ENCODE assay signal across 23 cellular contexts in genomic region chr20:34355427-34355826, GRCh38.
"Had no signal": no experiment of that assay in that cellular context is flagged by ENCODE, and none has a peak within 500 bp of the region (broad histone marks: within the 10 kb centered on the region; RNA-seq: fewer than 3 reads in every experiment).

No MANE protein-coding gene starts in this region.

- H3K27ac ChIP-seq: adrenal gland, esophagus squamous epithelium, prostate gland, right atrium auricular region, skin epidermis, suprapubic skin, transverse colon, uterus had no signal

- H3K36me3 ChIP-seq: adrenal gland, esophagus squamous epithelium, prostate gland, right atrium auricular region, suprapubic skin, transverse colon, uterus had no signal

- H3K27ac Mint-ChIP-seq: activated B cell treated with CpG ODN at 0.5 μM for 24 hours; activated CD4-positive, alpha-beta memory T cell treated with anti-CD3 and anti-CD28 coated beads for 36 hours; activated naive CD4-positive, alpha-beta T cell treated with anti-CD3 and anti-CD28 coated beads, Interleukin-2, amount 50 U/mL, for 72 hours; activated T-helper 1 cell treated with anti-CD3 and anti-CD28 coated beads, Interleukin-12 subunit alpha, Interleukin-12 subunit beta, Interleukin-2, Interleukin-4 antibody, amounts not matched to agents 30 ng/mL and 10 ng/mL and 1 ng/mL, durations not matched to agents 14 hours and 24 hours and 36 hours; effector memory CD8-positive, alpha-beta T cell; immature natural killer cell; natural killer cell treated with Interleukin-12 subunit alpha and Interleukin-12 subunit beta and Interleukin-15 and Interleukin-18, amount 100 ng/mL, for 72 hours; stimulated activated naive CD8-positive, alpha-beta T cell treated with anti-CD3 and anti-CD28 coated beads, Interleukin-15, Interleukin-2, amounts not matched to agents 100 ng/mL and 50 ng/mL, for 24 hours had no signal

- H3K4me1 Mint-ChIP-seq: activated B cell treated with CpG ODN at 0.5 μM for 24 hours had no signal

- H3K36me3 Mint-ChIP-seq: activated CD4-positive, alpha-beta memory T cell treated with anti-CD3 and anti-CD28 coated beads for 36 hours; activated naive CD4-positive, alpha-beta T cell treated with anti-CD3 and anti-CD28 coated beads, Interleukin-2, amount 50 U/mL, for 72 hours; immature natural killer cell; natural killer cell treated with Interleukin-12 subunit alpha and Interleukin-12 subunit beta and Interleukin-15 and Interleukin-18, amount 100 ng/mL, for 72 hours had no signal

- H3K27me3 ChIP-seq: adrenal gland, esophagus squamous epithelium, right atrium auricular region, suprapubic skin, transverse colon, uterus had no signal

- FAIRE-seq: bronchial epithelial cell had no signal

- H3K4me3 Mint-ChIP-seq: activated B cell treated with CpG ODN at 0.5 μM for 24 hours; activated CD4-positive, alpha-beta memory T cell treated with anti-CD3 and anti-CD28 coated beads for 36 hours; activated T-helper 1 cell treated with anti-CD3 and anti-CD28 coated beads, Interleukin-12 subunit alpha, Interleukin-12 subunit beta, Interleukin-2, Interleukin-4 antibody, amounts not matched to agents 30 ng/mL and 10 ng/mL and 1 ng/mL, durations not matched to agents 14 hours and 24 hours and 36 hours; effector memory CD8-positive, alpha-beta T cell; immature natural killer cell; natural killer cell treated with Interleukin-12 subunit alpha and Interleukin-12 subunit beta and Interleukin-15 and Interleukin-18, amount 100 ng/mL, for 72 hours; stimulated activated naive CD8-positive, alpha-beta T cell treated with anti-CD3 and anti-CD28 coated beads, Interleukin-15, Interleukin-2, amounts not matched to agents 100 ng/mL and 50 ng/mL, for 24 hours had no signal

- DNase-seq: activated B cell treated with CpG ODN at 0.5 μM for 24 hours; activated CD4-positive, alpha-beta memory T cell treated with anti-CD3 and anti-CD28 coated beads for 36 hours; activated CD4-positive, alpha-beta T cell treated with anti-CD3 and anti-CD28 coated beads for 4 hours; activated gamma-delta T cell treated with Interleukin-2 at 50 U/mL for 16 hours; activated T-cell treated with anti-CD3 and anti-CD28 coated beads for 4 hours; adrenal gland; dermis blood vessel endothelial cell; effector memory CD8-positive, alpha-beta T cell; esophagus squamous epithelium; immature natural killer cell; nucleus accumbens; T-helper 9 cell; transverse colon; uterus had no signal

- H3K4me1 ChIP-seq: adrenal gland, esophagus squamous epithelium, prostate gland, right atrium auricular region, suprapubic skin, transverse colon, uterus had no signal

- H3K27me3 Mint-ChIP-seq: activated CD4-positive, alpha-beta memory T cell treated with anti-CD3 and anti-CD28 coated beads for 36 hours; effector memory CD8-positive, alpha-beta T cell; natural killer cell treated with Interleukin-12 subunit alpha and Interleukin-12 subunit beta and Interleukin-15 and Interleukin-18, amount 100 ng/mL, for 72 hours; stimulated activated naive CD8-positive, alpha-beta T cell treated with anti-CD3 and anti-CD28 coated beads, Interleukin-15, Interleukin-2, amounts not matched to agents 100 ng/mL and 50 ng/mL, for 24 hours had no signal

- ATAC-seq: activated naive CD4-positive, alpha-beta T cell treated with anti-CD3 and anti-CD28 coated beads, Interleukin-2, amount 50 U/mL, for 72 hours; effector memory CD8-positive, alpha-beta T cell; natural killer cell treated with Interleukin-12 subunit alpha and Interleukin-12 subunit beta and Interleukin-15 and Interleukin-18, amount 100 ng/mL, for 72 hours had no signal

- H3K4me3 ChIP-seq: adrenal gland, esophagus squamous epithelium, prostate gland, right atrium auricular region, skin epidermis, suprapubic skin, transverse colon, uterus had no signal

- H3K9me3 Mint-ChIP-seq: activated B cell treated with CpG ODN at 0.5 μM for 24 hours; activated CD4-positive, alpha-beta memory T cell treated with anti-CD3 and anti-CD28 coated beads for 36 hours; activated naive CD4-positive, alpha-beta T cell treated with anti-CD3 and anti-CD28 coated beads, Interleukin-2, amount 50 U/mL, for 72 hours; activated T-helper 1 cell treated with anti-CD3 and anti-CD28 coated beads, Interleukin-12 subunit alpha, Interleukin-12 subunit beta, Interleukin-2, Interleukin-4 antibody, amounts not matched to agents 30 ng/mL and 10 ng/mL and 1 ng/mL, durations not matched to agents 14 hours and 24 hours and 36 hours; effector memory CD8-positive, alpha-beta T cell; natural killer cell treated with Interleukin-12 subunit alpha and Interleukin-12 subunit beta and Interleukin-15 and Interleukin-18, amount 100 ng/mL, for 72 hours; stimulated activated naive CD8-positive, alpha-beta T cell treated with anti-CD3 and anti-CD28 coated beads, Interleukin-15, Interleukin-2, amounts not matched to agents 100 ng/mL and 50 ng/mL, for 24 hours had no signal

- H3K9me3 ChIP-seq: adrenal gland, esophagus squamous epithelium, prostate gland, right atrium auricular region, suprapubic skin, transverse colon, uterus had no signal
